ENCODE assay signal across 22 cellular contexts in genomic region chr3:29585368-29585767, GRCh38.
A peak's percentile ranks its signal among the peaks of the same experiment; 100 is the strongest.
DNase-seq lines count a peak whose midpoint lies in the region; ATAC-seq, FAIRE-seq and TF ChIP-seq lines count a peak whose summit lies in the region.
"Had no signal": no experiment of that assay in that cellular context is flagged by ENCODE, and none has a peak within 500 bp of the region (broad histone marks: within the 10 kb centered on the region; RNA-seq: fewer than 3 reads in every experiment).

No MANE protein-coding gene starts in this region.

- H2AFZ ChIP-seq in GM12878 (ENCODE audit: control insufficient read depth, low read depth, low read length), result no peak overlapping the region
- H2AFZ ChIP-seq: GM23338 had no signal

- intact Hi-C loops in GM12878 (cut with micrococcal nuclease; ENCODE audit: unreplicated experiment), result no loop called here

- no peaks in the 10 kb centered on the region for H3K9me3 ChIP-seq in GM12878 (replicated peaks; ENCODE audit: control insufficient read depth, insufficient read depth, low read length)
- H3K9me3 ChIP-seq: BE2C had no signal

- no peak for TF ChIP-seq RAD21 in GM12878 (IDR thresholded peaks at IDR 0.05; ENCODE audit: insufficient read depth, low read depth, low read length)

- H3K4me3 ChIP-seq in GM12865 (ENCODE audit: low read depth, low read length), result no peak overlapping the region
- no peak overlapping the region for H3K4me3 ChIP-seq in GM12878
- H3K4me3 ChIP-seq: GM23338, K562 had no signal

- CTCF ChIA-PET in GM12878 (lab: Yijun Ruan, JAX), result no interaction called here

- H4K20me1 ChIP-seq in GM12878 (ENCODE audit: control insufficient read depth, insufficient read depth), result no peaks in the 10 kb centered on the region

- TF ChIP-seq CTCF in GM12865 (IDR thresholded peaks at IDR 0.05; ENCODE audit: insufficient read depth, low read depth, low read length, missing control alignments) (no peak), GM12878 (IDR thresholded peaks at IDR 0.05 in 2 of 3, conservative IDR thresholded peaks at IDR 0.05 in 1 of 3; ENCODE audit: control insufficient read depth in 2 of 3, extremely low read depth in 1 of 3, insufficient read depth in 1 of 3, low read depth in 3 of 3, low read length in 3 of 3) (no peak)

- BruUV-seq in GM12878 (replicated peaks; lab: Mats Ljungman, UMichigan), result no TSS peak

- TF ChIP-seq POLR2A in H54 (IDR thresholded peaks at IDR 0.05; ENCODE audit: low read depth, low read length), result no peak
- no peak for TF ChIP-seq POLR2A in GM12878 (IDR thresholded peaks at IDR 0.05; ENCODE audit: low read depth, low read length)

- RAD21 ChIA-PET in GM12878 (lab: Charles Lee; ENCODE audit: unreplicated experiment), result no interaction called here

- H3K36me3 ChIP-seq in GM12878 (ENCODE audit: control insufficient read depth in 2 of 2, insufficient read depth in 2 of 2, low read length in 1 of 2), result no peaks in the 10 kb centered on the region
- H3K36me3 ChIP-seq: BE2C had no signal

- no peak overlapping the region for H3K4me2 ChIP-seq in GM12878 (ENCODE audit: control insufficient read depth, insufficient read depth)
- H3K4me2 ChIP-seq: GM23338 had no signal

- in situ Hi-C loops in GM12878 (cut with MboI), result no loop called here

- H3K4me1 ChIP-seq in GM12878 (ENCODE audit: control insufficient read depth, insufficient read depth, low read length), result no peaks in the 10 kb centered on the region

- no peak overlapping the region for H3K27ac ChIP-seq in GM12878 (ENCODE audit: control insufficient read depth, insufficient read depth)

- peak; percentile 6 for DNase-seq in GM12865 (ENCODE audit: low read depth)
- no peak for DNase-seq in H54 (ENCODE audit: insufficient read length, low spot score)
- no peak for DNase-seq in GM12878 (ENCODE audit: low read depth, low spot score)
- peak; percentile 22 for DNase-seq in kidney tubule cell (ENCODE audit: low spot score)
- no peak for DNase-seq in SW480 (ENCODE audit: low spot score)
- no peak for DNase-seq in EL
- no peak for DNase-seq in NCI-H510A treated with DMSO at 0.1 percent for 48 hours (lab: John Stamatoyannopoulos, UW)
- DNase-seq: BE2C; C1 segment of cervical spinal cord; CD4-positive, CD25-positive, alpha-beta regulatory T cell; CD8-positive, alpha-beta memory T cell; COR-L47; DMS 273 treated with DMSO at 0.1 percent for 48 hours; DMS53; GDM1; H7; HFFc6; IMR-90 had no signal

- H3K9ac ChIP-seq in GM12878 (ENCODE audit: control insufficient read depth, insufficient read depth, low read length), result no peak overlapping the region

- ATAC-seq in GM12878, result peak; percentile 34; the same call in 2 of the 3 replicates
- ATAC-seq: GM23338, HCT116, K562 had no signal

- 15% methylated on average over 3 of the region's 3 CpGs for WGBS in GM12878 (ENCODE audit: insufficient coverage, insufficient replicate concordance, low lambda C conversion rate, missing lambda C conversion rate)

- TF ChIP-seq EP300 in GM12878 (IDR thresholded peaks at IDR 0.05; ENCODE audit: borderline replicate concordance in 1 of 2, control insufficient read depth in 1 of 2, low read depth in 2 of 2, low read length in 2 of 2), result no peak

- H3K27me3 ChIP-seq in GM12878 (replicated peaks in 1 of 2; ENCODE audit: control insufficient read depth in 2 of 2, insufficient read depth in 2 of 2, low read length in 1 of 2), result no peaks in the 10 kb centered on the region
- H3K27me3 ChIP-seq: BE2C had no signal

- POLR2A ChIA-PET in GM12878 (lab: Charles Lee), result no interaction called here

- SMC1A ChIA-PET in GM12878 (lab: Charles Lee; ENCODE audit: uncharacterized antibody, unreplicated experiment), result no interaction called here

- FAIRE-seq in H54 (lab: Jason Lieb, UNC), result peak; percentile 50
- FAIRE-seq in GM12878 (lab: Jason Lieb, UNC), result no peak
- FAIRE-seq: HTR-8/SVneo, K562 had no signal

- H3K79me2 ChIP-seq in GM12878 (ENCODE audit: control insufficient read depth, insufficient read depth, low read length), result no peaks in the 10 kb centered on the region

TF ChIP-seq in GM12878, 131 proteins besides CTCF, POLR2A, EP300 and RAD21:
- TF ChIP-seq POU2F2 (IDR thresholded peaks at IDR 0.05; ENCODE audit: borderline replicate concordance, low read depth, low read length), result no peak
- no peak for TF ChIP-seq SREBF2 (IDR thresholded peaks at IDR 0.05; ENCODE audit: low read length)
- TF ChIP-seq, protein P1, sequence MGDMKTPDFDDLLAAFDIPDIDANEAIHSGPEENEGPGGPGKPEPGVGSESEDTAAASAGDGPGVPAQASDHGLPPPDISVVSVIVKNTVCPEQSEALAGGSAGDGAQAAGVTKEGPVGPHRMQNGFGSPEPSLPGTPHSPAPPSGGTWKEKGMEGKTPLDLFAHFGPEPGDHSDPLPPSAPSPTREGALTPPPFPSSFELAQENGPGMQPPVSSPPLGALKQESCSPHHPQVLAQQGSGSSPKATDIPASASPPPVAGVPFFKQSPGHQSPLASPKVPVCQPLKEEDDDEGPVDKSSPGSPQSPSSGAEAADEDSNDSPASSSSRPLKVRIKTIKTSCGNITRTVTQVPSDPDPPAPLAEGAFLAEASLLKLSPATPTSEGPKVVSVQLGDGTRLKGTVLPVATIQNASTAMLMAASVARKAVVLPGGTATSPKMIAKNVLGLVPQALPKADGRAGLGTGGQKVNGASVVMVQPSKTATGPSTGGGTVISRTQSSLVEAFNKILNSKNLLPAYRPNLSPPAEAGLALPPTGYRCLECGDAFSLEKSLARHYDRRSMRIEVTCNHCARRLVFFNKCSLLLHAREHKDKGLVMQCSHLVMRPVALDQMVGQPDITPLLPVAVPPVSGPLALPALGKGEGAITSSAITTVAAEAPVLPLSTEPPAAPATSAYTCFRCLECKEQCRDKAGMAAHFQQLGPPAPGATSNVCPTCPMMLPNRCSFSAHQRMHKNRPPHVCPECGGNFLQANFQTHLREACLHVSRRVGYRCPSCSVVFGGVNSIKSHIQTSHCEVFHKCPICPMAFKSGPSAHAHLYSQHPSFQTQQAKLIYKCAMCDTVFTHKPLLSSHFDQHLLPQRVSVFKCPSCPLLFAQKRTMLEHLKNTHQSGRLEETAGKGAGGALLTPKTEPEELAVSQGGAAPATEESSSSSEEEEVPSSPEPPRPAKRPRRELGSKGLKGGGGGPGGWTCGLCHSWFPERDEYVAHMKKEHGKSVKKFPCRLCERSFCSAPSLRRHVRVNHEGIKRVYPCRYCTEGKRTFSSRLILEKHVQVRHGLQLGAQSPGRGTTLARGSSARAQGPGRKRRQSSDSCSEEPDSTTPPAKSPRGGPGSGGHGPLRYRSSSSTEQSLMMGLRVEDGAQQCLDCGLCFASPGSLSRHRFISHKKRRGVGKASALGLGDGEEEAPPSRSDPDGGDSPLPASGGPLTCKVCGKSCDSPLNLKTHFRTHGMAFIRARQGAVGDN (IDR thresholded peaks at IDR 0.05), result no peak
- no peak for TF ChIP-seq RBBP5 (conservative IDR thresholded peaks at IDR 0.05)
- TF ChIP-seq, protein P2, sequence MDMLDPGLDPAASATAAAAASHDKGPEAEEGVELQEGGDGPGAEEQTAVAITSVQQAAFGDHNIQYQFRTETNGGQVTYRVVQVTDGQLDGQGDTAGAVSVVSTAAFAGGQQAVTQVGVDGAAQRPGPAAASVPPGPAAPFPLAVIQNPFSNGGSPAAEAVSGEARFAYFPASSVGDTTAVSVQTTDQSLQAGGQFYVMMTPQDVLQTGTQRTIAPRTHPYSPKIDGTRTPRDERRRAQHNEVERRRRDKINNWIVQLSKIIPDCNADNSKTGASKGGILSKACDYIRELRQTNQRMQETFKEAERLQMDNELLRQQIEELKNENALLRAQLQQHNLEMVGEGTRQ (IDR thresholded peaks at IDR 0.05; ENCODE audit: borderline replicate concordance, low read depth, low read length), result no peak
- 0 out of 2 replicates have a peak, but pooled peaks have one; percentile 17 for TF ChIP-seq ATF7 (IDR thresholded peaks at IDR 0.05; ENCODE audit: low read depth)

Comparison
In these comparisons a context has a peak if more than half of its experiments do, and no peak if none do; other contexts are left out.
1. DNase-seq: peak in GM12865 (single experiment) and kidney tubule cell (single experiment); none in H54 (single experiment), GM12878 (single experiment), SW480 (single experiment), EL (single experiment) and NCI-H510A treated with DMSO at 0.1 percent for 48 hours (single experiment).